ENCODE assay signal across 7 cellular contexts in genomic region chr7:88401009-88401623, GRCh38.
A peak's percentile ranks its signal among the peaks of the same experiment; 100 is the strongest.
DNase-seq lines count a peak whose midpoint lies in the region; ATAC-seq and TF ChIP-seq lines count a peak whose summit lies in the region.

No MANE protein-coding gene starts in this region.

- no peak overlapping the region for H3K27ac Mint-ChIP-seq in neural crest cell (ENCODE audit: unreplicated experiment)

- DNase-seq in GM12865 (ENCODE audit: low read depth) = peak; percentile 37
- no peak for DNase-seq in WERI-Rb-1
- no peak for DNase-seq in neural crest cell (ENCODE audit: low read depth, low spot score)
- no peak for DNase-seq in dedifferentiated amniotic fluid mesenchymal stem cell (ENCODE audit: extremely low spot score)
- DNase-seq in cerebellar nuclear complex (lab: John Stamatoyannopoulos, UW) = no peak

- H3K36me3 ChIP-seq in WERI-Rb-1 = no peaks in the 10 kb centered on the region

- TF ChIP-seq CTCF in GM12865 (IDR thresholded peaks at IDR 0.05; ENCODE audit: insufficient read depth, low read depth, low read length, missing control alignments) = peak; percentile 55
- TF ChIP-seq CTCF in WERI-Rb-1 (IDR thresholded peaks at IDR 0.05; ENCODE audit: low read depth, low read length) = peak; percentile 35; the same call in 1 of the 2 replicates
- peak; percentile 76 for TF ChIP-seq CTCF in neural crest cell (conservative IDR thresholded peaks at IDR 0.05)

- H3K4me1 Mint-ChIP-seq in neural crest cell = peaks cover 4% of the 10 kb centered on the region

- no peak for TF ChIP-seq EP300 in Ishikawa (IDR thresholded peaks at IDR 0.05; ENCODE audit: borderline replicate concordance)

- H3K4me3 Mint-ChIP-seq in neural crest cell = no peak overlapping the region

- peak; percentile 66 for TF ChIP-seq RAD21 in Ishikawa (IDR thresholded peaks at IDR 0.05; ENCODE audit: low read depth)

- peak; percentile 64 for ATAC-seq in GM21367 (IDR thresholded peaks at IDR 0.05; ENCODE audit: unreplicated experiment)

- H3K27me3 ChIP-seq in WERI-Rb-1 (ENCODE audit: insufficient read depth, low read depth, severe bottlenecking) = no peaks in the 10 kb centered on the region

- no peak overlapping the region for H3K27ac ChIP-seq in WERI-Rb-1

- H3K27me3 Mint-ChIP-seq in neural crest cell (ENCODE audit: low read depth) = no peaks in the 10 kb centered on the region

- no peaks in the 10 kb centered on the region for H3K9me3 ChIP-seq in WERI-Rb-1 (ENCODE audit: severe bottlenecking)

- H3K9me3 Mint-ChIP-seq in neural crest cell = peaks cover 2% of the 10 kb centered on the region

- H3K36me3 Mint-ChIP-seq in neural crest cell (ENCODE audit: low read depth) = no peaks in the 10 kb centered on the region

- H3K4me3 ChIP-seq in GM12865 (ENCODE audit: low read depth, low read length) = no peak overlapping the region
- no peak overlapping the region for H3K4me3 ChIP-seq in WERI-Rb-1 (ENCODE audit: low read depth, low read length)

TF ChIP-seq in Ishikawa, 13 proteins besides CTCF, POLR2A, EP300 and RAD21:
- no peak for TF ChIP-seq ZBTB7A (IDR thresholded peaks at IDR 0.05; ENCODE audit: low read depth)
- no peak for TF ChIP-seq EGR1 (IDR thresholded peaks at IDR 0.05)
- TF ChIP-seq CEBPB (IDR thresholded peaks at IDR 0.05) = no peak
- no peak for TF ChIP-seq YY1 (IDR thresholded peaks at IDR 0.05; ENCODE audit: low read depth)
- TF ChIP-seq USF1 (IDR thresholded peaks at IDR 0.05) = no peak
- no peak for TF ChIP-seq MAX (IDR thresholded peaks at IDR 0.05)
TF ChIP-seq in Ishikawa: peak in this region for 0.
